In the genomic region with DNA sequence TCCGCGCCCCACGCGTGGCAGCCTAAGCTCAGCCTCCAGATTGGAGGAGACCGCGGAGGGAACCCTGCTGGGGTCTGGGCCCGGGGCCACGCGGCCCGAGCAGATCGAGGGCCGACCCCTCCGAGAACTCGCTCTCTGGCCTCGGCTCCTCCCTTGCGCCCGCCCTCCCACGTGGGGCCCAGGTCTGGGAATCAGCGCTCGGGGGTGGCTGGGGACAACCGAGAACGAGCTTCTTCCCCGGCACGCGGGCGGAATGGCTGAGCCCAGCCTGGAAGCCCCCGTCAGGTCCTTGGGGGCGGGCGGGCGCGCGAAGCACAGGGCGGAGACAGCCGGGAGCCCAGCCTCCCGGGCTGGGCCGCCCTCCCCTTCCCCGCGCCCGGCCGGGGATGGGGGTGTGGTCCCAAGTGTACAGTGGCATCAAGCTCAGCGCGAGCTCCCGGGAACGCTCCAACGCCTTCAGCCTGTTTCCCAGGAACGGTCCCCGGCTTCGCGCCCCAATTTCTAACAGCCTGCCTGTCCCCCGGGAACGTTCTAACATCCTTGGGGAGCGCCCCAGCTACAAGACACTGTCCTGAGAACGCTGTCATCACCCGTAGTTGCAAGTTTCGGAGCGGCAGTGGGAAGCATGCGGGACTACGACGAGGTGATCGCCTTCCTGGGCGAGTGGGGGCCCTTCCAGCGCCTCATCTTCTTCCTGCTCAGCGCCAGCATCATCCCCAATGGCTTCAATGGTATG, we compare ENCODE assay signal across 8 cellular contexts. TPM values are rescaled to one million over a fixed set of nuclear protein-coding genes. Genes with fewer than 3 reads are reported as not detected.
DNase-seq lines count a peak whose midpoint lies in the region; ATAC-seq, FAIRE-seq and TF ChIP-seq lines count a peak whose summit lies in the region.

A gene (plus strand): TSS at position 403 of the 736 bp plus-strand sequence. CDS start 223 bp downstream, at position 626.

- peak; percentile 84 for TF ChIP-seq POLR2A in prostate gland (IDR thresholded peaks at IDR 0.05)

- H3K9me3 Mint-ChIP-seq in T-cell, result no peaks in the 10 kb centered on the region

- H3K27ac ChIP-seq in angular gyrus (ENCODE audit: low read depth, low read length) (peak within 1 kb of the TSS; percentile 98), prostate gland (peak within 1 kb of the TSS; percentile 97)

- peak; percentile 70 for DNase-seq in NCI-H1105 treated with DMSO at 0.1 percent for 48 hours (lab: John Stamatoyannopoulos, UW)
- peak; percentile 19 to 71 (median 54) for DNase-seq in T-cell
- peak; percentile 94 for DNase-seq in left ventricle myocardium superior
- DNase-seq in prostate gland (ENCODE audit: low spot score), result peak; percentile 90
- DNase-seq in urothelium cell line (ENCODE audit: low spot score), result peak; percentile 97

- WGBS in prostate gland, result under 1% methylated on average over 42 of the region's 63 CpGs

- no peaks in the 10 kb centered on the region for H3K9me3 ChIP-seq in prostate gland

- ATAC-seq in HG02642 (IDR thresholded peaks at IDR 0.05; ENCODE audit: poor library complexity, unreplicated experiment), result peak; percentile 77
- ATAC-seq in T-cell (replicated peaks in 1 of 4), result peak; percentile 80 to 87 (median 83)
- peak; percentile 86 for ATAC-seq in left ventricle myocardium superior

- POLR2A ChIA-PET in T-cell (lab: Charles Lee), result interaction anchor here in 1 of 2 donors (0.8 to 1.3 kb wide), 2 partner anchors 75 to 202 kb away, joined by 3 to 9 read pairs; a partner anchor contains a TSS

- H3K27me3 Mint-ChIP-seq in T-cell, result peaks cover 16 to 17% of the 10 kb centered on the region in 2 donors

- H3K4me3 ChIP-seq in GM12875 (ENCODE audit: low read depth, low read length) (peak within 1 kb of the TSS; percentile 50), prostate gland (peak within 1 kb of the TSS; percentile 50 to 57)

- peak within 1 kb of the TSS; percentile 36 for H3K27ac Mint-ChIP-seq in T-cell

- peaks cover 13 to 21% (median 19%) of the 10 kb centered on the region in 3 donors for H3K4me1 Mint-ChIP-seq in T-cell

- peaks cover 6% of the 10 kb centered on the region for H3K4me1 ChIP-seq in prostate gland (replicated peaks)

- TF ChIP-seq CTCF in GM12875 (IDR thresholded peaks at IDR 0.05; ENCODE audit: borderline replicate concordance, insufficient read depth, low read depth, low read length) (no peak), prostate gland (IDR thresholded peaks at IDR 0.05) (no peak)

- intact Hi-C loops in left ventricle myocardium superior (cut with micrococcal nuclease), result no loop called here
- intact Hi-C loops in prostate gland (cut with DNase I), result loop anchor here (1.0 to 10.0 kb wide), 4 partner anchors 34 to 201 kb away; a partner anchor contains a TSS

- no peaks in the 10 kb centered on the region for H3K36me3 Mint-ChIP-seq in T-cell

- CTCF ChIA-PET in T-cell (lab: Charles Lee), result interaction anchor here in 1 of 2 donors (0.7 kb wide), 1 partner anchor 22 kb away, joined by 3 read pairs; no protein-coding TSS in a partner anchor

- no peaks in the 10 kb centered on the region for H3K36me3 ChIP-seq in prostate gland

- H3K4me3 Mint-ChIP-seq in T-cell, result peak within 1 kb of the TSS; percentile 81 to 91 (median 89)

- peak; percentile 71 for FAIRE-seq in urothelium cell line (lab: Jason Lieb, UNC)

- no peaks in the 10 kb centered on the region for H3K27me3 ChIP-seq in prostate gland (replicated peaks; ENCODE audit: insufficient read depth)

RNA-seq across cellular contexts. Expression of the gene that starts here (rescaled TPM):
- under 1 TPM in 1 of 5 donors, not detected in 4; 0.20 TPM for total RNA-seq in T-cell
- 1.6 TPM for total RNA-seq in left ventricle myocardium superior
- total RNA-seq in prostate gland, result 1 to 10 TPM; 5.5 to 8.2 TPM

Comparison
In these comparisons a context has a peak if more than half of its experiments do, and no peak if none do; other contexts are left out.
1. Peak in every context shown above with its lines: DNase-seq, ATAC-seq, H3K4me3 ChIP-seq and H3K27ac ChIP-seq.
2. Peak in DNase-seq and ATAC-seq in T-cell; RNA of the gene not detected or under 1 TPM.